Comparison of ENCODE assay signal across 14 cellular contexts in genomic region chr20:22180244-22180643, GRCh38.
DNase-seq lines count a peak whose midpoint lies in the region; ATAC-seq and TF ChIP-seq lines count a peak whose summit lies in the region.
"Had no signal": no experiment of that assay in that cellular context is flagged by ENCODE, and none has a peak within 500 bp of the region (broad histone marks: within the 10 kb centered on the region; RNA-seq: fewer than 3 reads in every experiment).

No MANE protein-coding gene starts in this region.

- H3K4me1 Mint-ChIP-seq in activated CD4-positive, alpha-beta T cell treated with anti-CD3 and anti-CD28 coated beads for 36 hours = no peaks in the 10 kb centered on the region
- peaks cover 3% of the 10 kb centered on the region for H3K4me1 Mint-ChIP-seq in endodermal cell
- H3K4me1 Mint-ChIP-seq: activated CD4-positive, alpha-beta T cell treated with anti-CD3 and anti-CD28 coated beads, Interleukin-2, amount 10 ng/mL, durations not matched to agents 7 days and 5 days; activated T-helper 17 cell treated with anti-CD3 and anti-CD28 coated beads, Interleukin-2, amount 50 U/mL, for 72 hours had no signal

- TF ChIP-seq CTCF in endodermal cell (conservative IDR thresholded peaks at IDR 0.05) = peak; percentile 90
- peak; percentile 21 for TF ChIP-seq CTCF in smooth muscle cell (IDR thresholded peaks at IDR 0.05; ENCODE audit: borderline replicate concordance, insufficient read depth, poor library complexity, severe bottlenecking)

- H3K36me3 Mint-ChIP-seq in activated CD4-positive, alpha-beta T cell treated with anti-CD3 and anti-CD28 coated beads for 36 hours (ENCODE audit: low read depth) = no peaks in the 10 kb centered on the region
- H3K36me3 Mint-ChIP-seq in endodermal cell (ENCODE audit: low read depth) = no peaks in the 10 kb centered on the region
- peaks cover 0 to 5% of the 10 kb centered on the region in 2 donors for H3K36me3 Mint-ChIP-seq in activated naive CD4-positive, alpha-beta T cell treated with anti-CD3 and anti-CD28 coated beads, Interleukin-2, amount 50 U/mL, for 72 hours

- POLR2A ChIA-PET in activated CD4-positive, alpha-beta T cell treated with anti-CD3 and anti-CD28 coated beads for 36 hours (lab: Charles Lee) = no interaction called here

- no peak for ATAC-seq in activated CD4-positive, alpha-beta T cell treated with anti-CD3 and anti-CD28 coated beads for 36 hours
- no peak for ATAC-seq in left cardiac atrium
- ATAC-seq in activated naive CD4-positive, alpha-beta T cell treated with anti-CD3 and anti-CD28 coated beads, Interleukin-2, amount 50 U/mL, for 72 hours = no peak
- ATAC-seq: activated T-helper 17 cell treated with anti-CD3 and anti-CD28 coated beads, Interleukin-2, amount 50 U/mL, for 72 hours had no signal

- CTCF ChIA-PET in activated CD4-positive, alpha-beta T cell treated with anti-CD3 and anti-CD28 coated beads for 36 hours (lab: Charles Lee) = interaction anchor here (1.0 to 1.4 kb wide), 2 partner anchors 9 to 11 kb away, joined by 3 read pairs; no protein-coding TSS in a partner anchor

- H3K27ac ChIP-seq in endodermal cell (ENCODE audit: low read depth, low read length) (no peak overlapping the region), smooth muscle cell (ENCODE audit: low read depth) (no peak overlapping the region)
- H3K27ac ChIP-seq: ascending aorta, dorsolateral prefrontal cortex, Peyer's patch, thyroid gland had no signal

- no peak overlapping the region for H3K4me3 Mint-ChIP-seq in activated CD4-positive, alpha-beta T cell treated with anti-CD3 and anti-CD28 coated beads for 36 hours
- H3K4me3 Mint-ChIP-seq in endodermal cell = no peak overlapping the region
- H3K4me3 Mint-ChIP-seq: activated CD4-positive, alpha-beta T cell treated with anti-CD3 and anti-CD28 coated beads, Interleukin-2, amount 10 ng/mL, durations not matched to agents 7 days and 5 days; activated T-helper 17 cell treated with anti-CD3 and anti-CD28 coated beads, Interleukin-2, amount 50 U/mL, for 72 hours had no signal

- H3K27me3 Mint-ChIP-seq in activated CD4-positive, alpha-beta T cell treated with anti-CD3 and anti-CD28 coated beads for 36 hours = no peaks in the 10 kb centered on the region
- H3K27me3 Mint-ChIP-seq in endodermal cell (ENCODE audit: insufficient read depth) = peaks cover 1% of the 10 kb centered on the region
- H3K27me3 Mint-ChIP-seq: activated CD4-positive, alpha-beta T cell treated with anti-CD3 and anti-CD28 coated beads, Interleukin-2, amount 10 ng/mL, durations not matched to agents 7 days and 5 days; activated T-helper 17 cell treated with anti-CD3 and anti-CD28 coated beads, Interleukin-2, amount 50 U/mL, for 72 hours had no signal

- H3F3A ChIP-seq in smooth muscle cell (ENCODE audit: low read depth) = no peaks in the 10 kb centered on the region

- H3K27me3 ChIP-seq in endodermal cell (ENCODE audit: control insufficient read depth, insufficient read depth, low read length, poor library complexity, severe bottlenecking) (no peaks in the 10 kb centered on the region), smooth muscle cell (ENCODE audit: low read depth) (no peaks in the 10 kb centered on the region)
- H3K27me3 ChIP-seq: ascending aorta, Peyer's patch, thyroid gland had no signal

- WGBS in endodermal cell (ENCODE audit: insufficient coverage in 1 of 2, insufficient read length in 1 of 2), 2 experiments = 67 to 100% methylated on average over 1 of the region's 1 CpG
- WGBS in smooth muscle cell (ENCODE audit: low lambda C conversion rate) = 63% methylated on average over 1 of the region's 1 CpG

- no peak overlapping the region for H2AFZ ChIP-seq in smooth muscle cell (ENCODE audit: low read depth)

- no peaks in the 10 kb centered on the region for H3K79me2 ChIP-seq in smooth muscle cell (ENCODE audit: low read depth)

- H3K9ac ChIP-seq in endodermal cell (ENCODE audit: extremely low read depth, low read length, poor library complexity, severe bottlenecking) = no peak overlapping the region
- no peak overlapping the region for H3K9ac ChIP-seq in smooth muscle cell (ENCODE audit: low read depth)

- peak; percentile 4 for DNase-seq in activated CD4-positive, alpha-beta T cell treated with anti-CD3 and anti-CD28 coated beads for 36 hours
- no peak for DNase-seq in activated CD4-positive, alpha-beta T cell treated with anti-CD3 and anti-CD28 coated beads, Interleukin-2, amount 50 U/mL, for 4 hours
- peak; percentile 36 for DNase-seq in NAMALWA (ENCODE audit: low spot score)
- peak; percentile 80 for DNase-seq in endodermal cell
- DNase-seq in smooth muscle cell (lab: John Stamatoyannopoulos, UW; ENCODE audit: unreplicated experiment) = no peak
- DNase-seq in left cardiac atrium = no peak
- no peak for DNase-seq in activated naive CD4-positive, alpha-beta T cell treated with anti-CD3 and anti-CD28 coated beads, Interleukin-2, amount 50 U/mL, for 72 hours (ENCODE audit: low spot score in 2 of 2)
- DNase-seq in NCI-H1417 treated with DMSO at 0.1 percent for 48 hours (lab: John Stamatoyannopoulos, UW) = no peak
- DNase-seq: activated CD4-positive, alpha-beta T cell treated with anti-CD3 and anti-CD28 coated beads, Interleukin-2, amount 10 ng/mL, durations not matched to agents 7 days and 5 days; dorsolateral prefrontal cortex; Peyer's patch; thyroid gland had no signal

- H3K36me3 ChIP-seq in endodermal cell (ENCODE audit: control insufficient read depth, insufficient read depth, low read length) = no peaks in the 10 kb centered on the region
- H3K36me3 ChIP-seq in smooth muscle cell (ENCODE audit: low read depth) = no peaks in the 10 kb centered on the region
- H3K36me3 ChIP-seq: ascending aorta, Peyer's patch, thyroid gland had no signal

- no peak overlapping the region for H3K4me2 ChIP-seq in smooth muscle cell

- peaks cover 8% of the 10 kb centered on the region for H3K9me3 ChIP-seq in endodermal cell (ENCODE audit: control insufficient read depth, low read length)
- H3K9me3 ChIP-seq in smooth muscle cell (replicated peaks; ENCODE audit: low read depth) = no peaks in the 10 kb centered on the region
- H3K9me3 ChIP-seq: ascending aorta, thyroid gland had no signal

- H3K4me1 ChIP-seq in endodermal cell (ENCODE audit: control insufficient read depth, insufficient read depth, low read length) = no peaks in the 10 kb centered on the region
- H3K4me1 ChIP-seq in smooth muscle cell (ENCODE audit: low read depth) = peaks cover 7% of the 10 kb centered on the region
- H3K4me1 ChIP-seq: ascending aorta, Peyer's patch, thyroid gland had no signal

- H3K9me3 Mint-ChIP-seq in activated CD4-positive, alpha-beta T cell treated with anti-CD3 and anti-CD28 coated beads for 36 hours (ENCODE audit: low read depth) = peaks cover 2% of the 10 kb centered on the region
- H3K9me3 Mint-ChIP-seq in endodermal cell = no peaks in the 10 kb centered on the region
- peaks cover 12 to 21% of the 10 kb centered on the region in 2 donors for H3K9me3 Mint-ChIP-seq in activated naive CD4-positive, alpha-beta T cell treated with anti-CD3 and anti-CD28 coated beads, Interleukin-2, amount 50 U/mL, for 72 hours

- H3K4me3 ChIP-seq in endodermal cell (ENCODE audit: low read length) = no peak overlapping the region
- H3K4me3 ChIP-seq in smooth muscle cell = no peak overlapping the region
- H3K4me3 ChIP-seq: ascending aorta, dorsolateral prefrontal cortex, Peyer's patch, thyroid gland had no signal

- no peaks in the 10 kb centered on the region for H4K20me1 ChIP-seq in smooth muscle cell (ENCODE audit: low read depth)

- intact Hi-C loops in activated CD4-positive, alpha-beta T cell treated with anti-CD3 and anti-CD28 coated beads for 36 hours (cut with DNase I, micrococcal nuclease) = no loop called here
- intact Hi-C loops in left cardiac atrium (cut with DNase I) = no loop called here

- no peak overlapping the region for H3K27ac Mint-ChIP-seq in activated CD4-positive, alpha-beta T cell treated with anti-CD3 and anti-CD28 coated beads for 36 hours
- H3K27ac Mint-ChIP-seq in endodermal cell = no peak overlapping the region
- no peak overlapping the region for H3K27ac Mint-ChIP-seq in activated naive CD4-positive, alpha-beta T cell treated with anti-CD3 and anti-CD28 coated beads, Interleukin-2, amount 50 U/mL, for 72 hours
- H3K27ac Mint-ChIP-seq: activated CD4-positive, alpha-beta T cell treated with anti-CD3 and anti-CD28 coated beads, Interleukin-2, amount 10 ng/mL, durations not matched to agents 7 days and 5 days; activated T-helper 17 cell treated with anti-CD3 and anti-CD28 coated beads, Interleukin-2, amount 50 U/mL, for 72 hours had no signal

Comparison
In these comparisons a context has a peak if more than half of its experiments do, and no peak if none do; other contexts are left out.
1. DNase-seq: peak in activated CD4-positive, alpha-beta T cell treated with anti-CD3 and anti-CD28 coated beads for 36 hours (single experiment), NAMALWA (single experiment) and endodermal cell (single experiment); none in activated CD4-positive, alpha-beta T cell treated with anti-CD3 and anti-CD28 coated beads, Interleukin-2, amount 50 U/mL, for 4 hours (0 of 2), smooth muscle cell (single experiment), left cardiac atrium (single experiment), activated naive CD4-positive, alpha-beta T cell treated with anti-CD3 and anti-CD28 coated beads, Interleukin-2, amount 50 U/mL, for 72 hours (0 of 2) and NCI-H1417 treated with DMSO at 0.1 percent for 48 hours (single experiment).